Comparison of ENCODE assay signal across 7 cellular contexts in genomic region chr10:105797234-105797890, GRCh38.
DNase-seq lines count a peak whose midpoint lies in the region; ATAC-seq and TF ChIP-seq lines count a peak whose summit lies in the region.

No MANE protein-coding gene starts in this region.

- ATAC-seq in GM18505 (IDR thresholded peaks at IDR 0.05; ENCODE audit: unreplicated experiment) (peak; percentile 56), HG03066 (IDR thresholded peaks at IDR 0.05; ENCODE audit: low read depth, unreplicated experiment) (peak; percentile 73)
- ATAC-seq in activated naive CD8-positive, alpha-beta T cell treated with anti-CD3 and anti-CD28 coated beads, Interleukin-2, amount 50 U/mL, for 24 hours: no peak

- TF ChIP-seq POLR2A in GM18505 (IDR thresholded peaks at IDR 0.05; ENCODE audit: borderline replicate concordance, extremely low read depth, insufficient read depth, insufficient read length) (no peak), Peyer's patch (IDR thresholded peaks at IDR 0.05) (no peak)

- no peaks in the 10 kb centered on the region for H3K36me3 Mint-ChIP-seq in activated naive CD8-positive, alpha-beta T cell treated with anti-CD3 and anti-CD28 coated beads, Interleukin-2, amount 50 U/mL, for 24 hours (ENCODE audit: low read depth)

- H3K27me3 ChIP-seq in Peyer's patch: no peaks in the 10 kb centered on the region
- no peaks in the 10 kb centered on the region for H3K27me3 ChIP-seq in cardiac muscle cell

- no peaks in the 10 kb centered on the region for H3K9me3 Mint-ChIP-seq in activated naive CD8-positive, alpha-beta T cell treated with anti-CD3 and anti-CD28 coated beads, Interleukin-2, amount 50 U/mL, for 24 hours

- DNase-seq in Peyer's patch (no peak), cardiac muscle cell (ENCODE audit: low read depth in 1 of 2, low spot score in 1 of 2) (peak; percentile 3 to 51), stromal cell of bone marrow (ENCODE audit: low read depth) (peak; percentile 2), GM19238 (ENCODE audit: insufficient read length, low spot score) (no peak)
- no peak for DNase-seq in activated naive CD8-positive, alpha-beta T cell treated with anti-CD3 and anti-CD28 coated beads, Interleukin-2, amount 50 U/mL, for 24 hours

- no peak overlapping the region for H3K27ac Mint-ChIP-seq in activated naive CD8-positive, alpha-beta T cell treated with anti-CD3 and anti-CD28 coated beads, Interleukin-2, amount 50 U/mL, for 24 hours

- H3K4me1 ChIP-seq in Peyer's patch (no peaks in the 10 kb centered on the region), cardiac muscle cell (ENCODE audit: low read depth) (no peaks in the 10 kb centered on the region)

- no peaks in the 10 kb centered on the region for H3K4me1 Mint-ChIP-seq in activated naive CD8-positive, alpha-beta T cell treated with anti-CD3 and anti-CD28 coated beads, Interleukin-2, amount 50 U/mL, for 24 hours

- H3K27ac ChIP-seq in Peyer's patch (no peak overlapping the region), cardiac muscle cell (no peak overlapping the region)

- H3K9me3 ChIP-seq in Peyer's patch: no peaks in the 10 kb centered on the region
- no peaks in the 10 kb centered on the region for H3K9me3 ChIP-seq in cardiac muscle cell (ENCODE audit: low read depth)

- no peak overlapping the region for H3K4me3 Mint-ChIP-seq in activated naive CD8-positive, alpha-beta T cell treated with anti-CD3 and anti-CD28 coated beads, Interleukin-2, amount 50 U/mL, for 24 hours

- TF ChIP-seq CTCF in Peyer's patch (IDR thresholded peaks at IDR 0.05) (peak in 4 of 6 experiments; percentile 37 to 72 (median 68)), cardiac muscle cell (IDR thresholded peaks at IDR 0.05; ENCODE audit: low read depth, low read length) (peak; percentile 23)

- H3K4me3 ChIP-seq in Peyer's patch (no peak overlapping the region), cardiac muscle cell (no peak overlapping the region)

- H3K27me3 Mint-ChIP-seq in activated naive CD8-positive, alpha-beta T cell treated with anti-CD3 and anti-CD28 coated beads, Interleukin-2, amount 50 U/mL, for 24 hours: no peaks in the 10 kb centered on the region

- H3K36me3 ChIP-seq in Peyer's patch (no peaks in the 10 kb centered on the region), cardiac muscle cell (no peaks in the 10 kb centered on the region)

Comparison
In these comparisons a context has a peak if more than half of its experiments do, and no peak if none do; other contexts are left out.
1. DNase-seq: peak in cardiac muscle cell (2 of 2) and stromal cell of bone marrow (single experiment); none in Peyer's patch (0 of 3), GM19238 (single experiment) and activated naive CD8-positive, alpha-beta T cell treated with anti-CD3 and anti-CD28 coated beads, Interleukin-2, amount 50 U/mL, for 24 hours (single experiment).